Comparison of ENCODE assay signal across 8 cellular contexts in genomic region chr3:107522510-107523360, GRCh38. TPM values are rescaled to one million over a fixed set of nuclear protein-coding genes. Genes with fewer than 3 reads are reported as not detected.
DNase-seq lines count a peak whose midpoint lies in the region; ATAC-seq and TF ChIP-seq lines count a peak whose summit lies in the region.

TSS of gene BBX (plus strand) at chr3:107522962. CDS start at chr3:107710461, 187,499 bp downstream.

- no peaks in the 10 kb centered on the region for H3K79me1 ChIP-seq in H9 (ENCODE audit: insufficient read depth, low read depth, low read length, poor library complexity, severe bottlenecking)

- no peak within 1 kb of the TSS for H3K56ac ChIP-seq in H9 (ENCODE audit: insufficient read length, low read depth, low read length)

- H3K4me1 Mint-ChIP-seq in H9, result peaks cover 16 to 18% of the 10 kb centered on the region in 2 experiments
- H3K4me1 Mint-ChIP-seq in natural killer cell, result peaks cover 20 to 24% of the 10 kb centered on the region in 2 donors

- no peak within 1 kb of the TSS for H2AK5ac ChIP-seq in H9 (ENCODE audit: insufficient read length, low read length)

- H2BK20ac ChIP-seq in H9 (ENCODE audit: low read depth, low read length, poor library complexity, severe bottlenecking), result no peak within 1 kb of the TSS

- H3K9ac ChIP-seq in H9 (ENCODE audit: extremely low read depth, insufficient read length, low read length), result peak within 1 kb of the TSS; percentile 81

- H4K20me1 ChIP-seq in H9 (ENCODE audit: control insufficient read depth, insufficient read depth, insufficient read length), result no peaks in the 10 kb centered on the region

- peak within 1 kb of the TSS; percentile 66 for H3K14ac ChIP-seq in H9 (ENCODE audit: insufficient read depth, low read length)

- no peak within 1 kb of the TSS for H2BK12ac ChIP-seq in H9 (ENCODE audit: insufficient read length, low read depth, low read length)

- H3K27ac ChIP-seq in H9 (ENCODE audit: insufficient read length, low read depth, low read length), result no peak within 1 kb of the TSS

- peak; percentile 83 to 96 (median 88) for ATAC-seq in natural killer cell

- H3K9me3 Mint-ChIP-seq in H9 (no peaks in the 10 kb centered on the region), natural killer cell (no peaks in the 10 kb centered on the region)

- H2AFZ ChIP-seq in H9 (ENCODE audit: low read length), result peak within 1 kb of the TSS; percentile 68

- peaks cover 14% of the 10 kb centered on the region for H3K23me2 ChIP-seq in H9 (ENCODE audit: insufficient read length, low read depth, low read length, poor library complexity, severe bottlenecking)

- no peaks in the 10 kb centered on the region for H3K9me3 ChIP-seq in H9 (ENCODE audit: control insufficient read depth, low read depth, low read length)

- H3K23ac ChIP-seq in H9 (ENCODE audit: insufficient read length, low read depth, low read length), result no peak within 1 kb of the TSS

- no peak within 1 kb of the TSS for H4K5ac ChIP-seq in H9 (ENCODE audit: insufficient read length, low read depth, low read length)

- H3K4me2 ChIP-seq in H9 (ENCODE audit: insufficient read depth, insufficient read length, low read length), result peak within 1 kb of the TSS; percentile 88

- no peaks in the 10 kb centered on the region for H3K4me1 ChIP-seq in H9 (ENCODE audit: insufficient read depth, low read length)

- peaks cover 1% of the 10 kb centered on the region; the same call in 1 of the 2 replicates for H3K79me2 ChIP-seq in H9 (ENCODE audit: insufficient read depth, low read length)

- H3K27me3 Mint-ChIP-seq in H9 (ENCODE audit: low read depth) (peaks cover 3% of the 10 kb centered on the region; the same call in 1 of the 2 replicates), natural killer cell (ENCODE audit: low read depth in 2 of 2) (peaks cover 0 to 4% of the 10 kb centered on the region in 2 donors)

- no CpG with 5 or more reads among the region's 51 CpGs for WGBS in H9 (ENCODE audit: extremely low coverage, insufficient read length, low lambda C conversion rate)

- H4K8ac ChIP-seq in H9 (replicated peaks; ENCODE audit: insufficient read length, low read depth, low read length), result no peak within 1 kb of the TSS

- no peak within 1 kb of the TSS for H3K18ac ChIP-seq in H9 (ENCODE audit: insufficient read length, low read depth, low read length)

- no peak within 1 kb of the TSS for H2BK15ac ChIP-seq in H9 (ENCODE audit: low read depth, low read length)

- H3K27me3 ChIP-seq in H9 (ENCODE audit: insufficient read depth, low read length), result no peaks in the 10 kb centered on the region

- DNase-seq in ELF-1 (ENCODE audit: low read depth, low spot score), result peak; percentile 99
- DNase-seq in H9, result peak; percentile 93
- DNase-seq in M059J (ENCODE audit: low read depth), result peak; percentile 96
- peak; percentile 88 for DNase-seq in SHP77 (lab: John Stamatoyannopoulos, UW)
- peak; percentile 83 for DNase-seq in activated T-helper 9 cell treated with anti-CD3 and anti-CD28 coated beads, Interleukin-2, amount 50 U/mL, for 16 hours (ENCODE audit: low read depth)
- peak; percentile 98 for DNase-seq in fibroblast of peridontal ligament (ENCODE audit: extremely low read depth)
- DNase-seq in natural killer cell, result peak; percentile 96
- peak; percentile 83 to 97 (median 96) for DNase-seq in stimulated activated naive CD4-positive, alpha-beta T cell (lab: John Stamatoyannopoulos, UW)

- no peak within 1 kb of the TSS for H2BK120ac ChIP-seq in H9 (ENCODE audit: low read depth, low read length, poor library complexity, severe bottlenecking)

- H3K4me3 Mint-ChIP-seq in H9, result peak within 1 kb of the TSS; percentile 94
- peak within 1 kb of the TSS; percentile 99 for H3K4me3 Mint-ChIP-seq in natural killer cell

- H2BK5ac ChIP-seq in H9 (ENCODE audit: insufficient read length, low read length), result no peak within 1 kb of the TSS

- no peak for TF ChIP-seq CTCF in H9 (conservative IDR thresholded peaks at IDR 0.05)
- TF ChIP-seq CTCF in natural killer cell (IDR thresholded peaks at IDR 0.05), result no peak

- intact Hi-C loops in natural killer cell (cut with micrococcal nuclease), result loop anchor here (1.0 to 10.0 kb wide), 3 partner anchors 90 to 1067 kb away; partner anchors contain the start of genes CIP2A and DZIP3

- H3K36me3 Mint-ChIP-seq in H9 (ENCODE audit: insufficient read depth in 1 of 3, low read depth in 3 of 3) (peaks cover 7 to 12% (median 10%) of the 10 kb centered on the region in 3 experiments), natural killer cell (no peaks in the 10 kb centered on the region)

- H3K27ac Mint-ChIP-seq in H9, result peak within 1 kb of the TSS; percentile 82 to 99 (median 85); a peak in 6 of 7 replicates
- peak within 1 kb of the TSS; percentile 86 to 88 for H3K27ac Mint-ChIP-seq in natural killer cell

- no peak within 1 kb of the TSS for H4K91ac ChIP-seq in H9 (ENCODE audit: insufficient read length, low read depth, low read length)

- no peak within 1 kb of the TSS for H3K4ac ChIP-seq in H9 (ENCODE audit: low read depth, low read length)

- no peak within 1 kb of the TSS for H3T11ph ChIP-seq in H9 (ENCODE audit: low read length)

RNA-seq across cellular contexts. Expression of gene BBX, which starts in this region (rescaled TPM):
- total RNA-seq in H9 (2021) (34.4 and 34.8 TPM in 2 replicates), natural killer cell (10 to 100 TPM; 80.0 to 87.1 (median 83.4) TPM)
- total RNA-seq in M059J (2014; rRNA removed; shearing (Covaris generic)), result 55.4 and 81.8 TPM in 2 replicates
